Comparison of ENCODE assay signal across 1 cellular context in the genomic region with DNA sequence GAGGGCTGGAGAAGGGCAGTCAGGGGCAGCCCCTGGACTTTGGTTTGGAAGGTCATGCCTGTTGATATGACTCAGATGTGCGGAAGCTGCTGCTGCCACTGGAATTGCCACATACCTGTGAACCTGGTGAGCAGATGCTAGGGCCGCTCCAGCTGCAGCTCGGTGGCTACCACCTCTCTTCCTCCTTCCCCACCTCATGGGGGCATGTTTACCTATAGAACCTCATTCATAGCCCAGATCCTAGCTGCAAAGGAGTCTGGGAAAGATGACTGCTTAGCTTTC.
TF ChIP-seq lines count a peak whose summit lies in the region.

No MANE protein-coding gene starts in this region.

TF ChIP-seq in HepG2, 621 proteins besides CTCF, POLR2A, EP300 and RAD21 (continued from another document and continues in another):
- TF ChIP-seq, protein P1, sequence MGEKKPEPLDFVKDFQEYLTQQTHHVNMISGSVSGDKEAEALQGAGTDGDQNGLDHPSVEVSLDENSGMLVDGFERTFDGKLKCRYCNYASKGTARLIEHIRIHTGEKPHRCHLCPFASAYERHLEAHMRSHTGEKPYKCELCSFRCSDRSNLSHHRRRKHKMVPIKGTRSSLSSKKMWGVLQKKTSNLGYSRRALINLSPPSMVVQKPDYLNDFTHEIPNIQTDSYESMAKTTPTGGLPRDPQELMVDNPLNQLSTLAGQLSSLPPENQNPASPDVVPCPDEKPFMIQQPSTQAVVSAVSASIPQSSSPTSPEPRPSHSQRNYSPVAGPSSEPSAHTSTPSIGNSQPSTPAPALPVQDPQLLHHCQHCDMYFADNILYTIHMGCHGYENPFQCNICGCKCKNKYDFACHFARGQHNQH (CRISPR knock-in tag; IDR thresholded peaks at IDR 0.05): no peak
- TF ChIP-seq KMT2B (CRISPR knock-in tag; IDR thresholded peaks at IDR 0.05): no peak
- no peak for TF ChIP-seq ZNF615 (CRISPR knock-in tag; IDR thresholded peaks at IDR 0.05; ENCODE audit: borderline replicate concordance)
- no peak for TF ChIP-seq ATF7 (IDR thresholded peaks at IDR 0.05)
- no peak for TF ChIP-seq ATF7 (CRISPR knock-in tag; IDR thresholded peaks at IDR 0.05)
- TF ChIP-seq, protein P2, sequence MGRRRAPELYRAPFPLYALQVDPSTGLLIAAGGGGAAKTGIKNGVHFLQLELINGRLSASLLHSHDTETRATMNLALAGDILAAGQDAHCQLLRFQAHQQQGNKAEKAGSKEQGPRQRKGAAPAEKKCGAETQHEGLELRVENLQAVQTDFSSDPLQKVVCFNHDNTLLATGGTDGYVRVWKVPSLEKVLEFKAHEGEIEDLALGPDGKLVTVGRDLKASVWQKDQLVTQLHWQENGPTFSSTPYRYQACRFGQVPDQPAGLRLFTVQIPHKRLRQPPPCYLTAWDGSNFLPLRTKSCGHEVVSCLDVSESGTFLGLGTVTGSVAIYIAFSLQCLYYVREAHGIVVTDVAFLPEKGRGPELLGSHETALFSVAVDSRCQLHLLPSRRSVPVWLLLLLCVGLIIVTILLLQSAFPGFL (CRISPR knock-in tag; IDR thresholded peaks at IDR 0.05): no peak
- TF ChIP-seq SMARCE1 (IDR thresholded peaks at IDR 0.05; ENCODE audit: borderline replicate concordance): no peak
- TF ChIP-seq ZNF781 (CRISPR knock-in tag; IDR thresholded peaks at IDR 0.05; ENCODE audit: borderline replicate concordance, not compliant biosample characterization): no peak
- no peak for TF ChIP-seq TBX3 (IDR thresholded peaks at IDR 0.05; ENCODE audit: borderline replicate concordance)
- no peak for TF ChIP-seq CHD4 (IDR thresholded peaks at IDR 0.05; ENCODE audit: borderline replicate concordance, low read length)
- TF ChIP-seq TARDBP (CRISPR knock-in tag; IDR thresholded peaks at IDR 0.05): no peak
- no peak for TF ChIP-seq ATM (IDR thresholded peaks at IDR 0.05; ENCODE audit: borderline replicate concordance)
- no peak for TF ChIP-seq SRF (IDR thresholded peaks at IDR 0.05; ENCODE audit: low read depth, low read length)
- no peak for TF ChIP-seq HDAC6 (IDR thresholded peaks at IDR 0.05; ENCODE audit: low read depth, low read length)
- peak; percentile 73 for TF ChIP-seq RARA (CRISPR knock-in tag; IDR thresholded peaks at IDR 0.05)
- TF ChIP-seq ZSCAN22 (CRISPR knock-in tag; IDR thresholded peaks at IDR 0.05): no peak
- no peak for TF ChIP-seq ARNT2 (CRISPR knock-in tag; IDR thresholded peaks at IDR 0.05; ENCODE audit: low read depth)
- TF ChIP-seq SIN3B (IDR thresholded peaks at IDR 0.05; ENCODE audit: low read length): no peak
- no peak for TF ChIP-seq YEATS4 (CRISPR knock-in tag; IDR thresholded peaks at IDR 0.05; ENCODE audit: borderline replicate concordance)
- no peak for TF ChIP-seq SATB2 (CRISPR knock-in tag; IDR thresholded peaks at IDR 0.05)
- TF ChIP-seq, protein P3, sequence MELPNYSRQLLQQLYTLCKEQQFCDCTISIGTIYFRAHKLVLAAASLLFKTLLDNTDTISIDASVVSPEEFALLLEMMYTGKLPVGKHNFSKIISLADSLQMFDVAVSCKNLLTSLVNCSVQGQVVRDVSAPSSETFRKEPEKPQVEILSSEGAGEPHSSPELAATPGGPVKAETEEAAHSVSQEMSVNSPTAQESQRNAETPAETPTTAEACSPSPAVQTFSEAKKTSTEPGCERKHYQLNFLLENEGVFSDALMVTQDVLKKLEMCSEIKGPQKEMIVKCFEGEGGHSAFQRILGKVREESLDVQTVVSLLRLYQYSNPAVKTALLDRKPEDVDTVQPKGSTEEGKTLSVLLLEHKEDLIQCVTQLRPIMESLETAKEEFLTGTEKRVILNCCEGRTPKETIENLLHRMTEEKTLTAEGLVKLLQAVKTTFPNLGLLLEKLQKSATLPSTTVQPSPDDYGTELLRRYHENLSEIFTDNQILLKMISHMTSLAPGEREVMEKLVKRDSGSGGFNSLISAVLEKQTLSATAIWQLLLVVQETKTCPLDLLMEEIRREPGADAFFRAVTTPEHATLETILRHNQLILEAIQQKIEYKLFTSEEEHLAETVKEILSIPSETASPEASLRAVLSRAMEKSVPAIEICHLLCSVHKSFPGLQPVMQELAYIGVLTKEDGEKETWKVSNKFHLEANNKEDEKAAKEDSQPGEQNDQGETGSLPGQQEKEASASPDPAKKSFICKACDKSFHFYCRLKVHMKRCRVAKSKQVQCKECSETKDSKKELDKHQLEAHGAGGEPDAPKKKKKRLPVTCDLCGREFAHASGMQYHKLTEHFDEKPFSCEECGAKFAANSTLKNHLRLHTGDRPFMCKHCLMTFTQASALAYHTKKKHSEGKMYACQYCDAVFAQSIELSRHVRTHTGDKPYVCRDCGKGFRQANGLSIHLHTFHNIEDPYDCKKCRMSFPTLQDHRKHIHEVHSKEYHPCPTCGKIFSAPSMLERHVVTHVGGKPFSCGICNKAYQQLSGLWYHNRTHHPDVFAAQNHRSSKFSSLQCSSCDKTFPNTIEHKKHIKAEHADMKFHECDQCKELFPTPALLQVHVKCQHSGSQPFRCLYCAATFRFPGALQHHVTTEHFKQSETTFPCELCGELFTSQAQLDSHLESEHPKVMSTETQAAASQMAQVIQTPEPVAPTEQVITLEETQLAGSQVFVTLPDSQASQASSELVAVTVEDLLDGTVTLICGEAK (IDR thresholded peaks at IDR 0.05): no peak
- TF ChIP-seq, protein P3 (CRISPR knock-in tag; IDR thresholded peaks at IDR 0.05): no peak
- TF ChIP-seq HDAC1 (CRISPR knock-in tag; IDR thresholded peaks at IDR 0.05): peak; percentile 36; the same call in 1 of the 2 replicates
- no peak for TF ChIP-seq ZNF205 (CRISPR knock-in tag; IDR thresholded peaks at IDR 0.05)
- TF ChIP-seq, protein P4, sequence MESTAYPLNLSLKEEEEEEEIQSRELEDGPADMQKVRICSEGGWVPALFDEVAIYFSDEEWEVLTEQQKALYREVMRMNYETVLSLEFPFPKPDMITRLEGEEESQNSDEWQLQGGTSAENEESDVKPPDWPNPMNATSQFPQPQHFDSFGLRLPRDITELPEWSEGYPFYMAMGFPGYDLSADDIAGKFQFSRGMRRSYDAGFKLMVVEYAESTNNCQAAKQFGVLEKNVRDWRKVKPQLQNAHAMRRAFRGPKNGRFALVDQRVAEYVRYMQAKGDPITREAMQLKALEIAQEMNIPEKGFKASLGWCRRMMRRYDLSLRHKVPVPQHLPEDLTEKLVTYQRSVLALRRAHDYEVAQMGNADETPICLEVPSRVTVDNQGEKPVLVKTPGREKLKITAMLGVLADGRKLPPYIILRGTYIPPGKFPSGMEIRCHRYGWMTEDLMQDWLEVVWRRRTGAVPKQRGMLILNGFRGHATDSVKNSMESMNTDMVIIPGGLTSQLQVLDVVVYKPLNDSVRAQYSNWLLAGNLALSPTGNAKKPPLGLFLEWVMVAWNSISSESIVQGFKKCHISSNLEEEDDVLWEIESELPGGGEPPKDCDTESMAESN (CRISPR knock-in tag; conservative IDR thresholded peaks at IDR 0.05): no peak
- TF ChIP-seq, protein P5, sequence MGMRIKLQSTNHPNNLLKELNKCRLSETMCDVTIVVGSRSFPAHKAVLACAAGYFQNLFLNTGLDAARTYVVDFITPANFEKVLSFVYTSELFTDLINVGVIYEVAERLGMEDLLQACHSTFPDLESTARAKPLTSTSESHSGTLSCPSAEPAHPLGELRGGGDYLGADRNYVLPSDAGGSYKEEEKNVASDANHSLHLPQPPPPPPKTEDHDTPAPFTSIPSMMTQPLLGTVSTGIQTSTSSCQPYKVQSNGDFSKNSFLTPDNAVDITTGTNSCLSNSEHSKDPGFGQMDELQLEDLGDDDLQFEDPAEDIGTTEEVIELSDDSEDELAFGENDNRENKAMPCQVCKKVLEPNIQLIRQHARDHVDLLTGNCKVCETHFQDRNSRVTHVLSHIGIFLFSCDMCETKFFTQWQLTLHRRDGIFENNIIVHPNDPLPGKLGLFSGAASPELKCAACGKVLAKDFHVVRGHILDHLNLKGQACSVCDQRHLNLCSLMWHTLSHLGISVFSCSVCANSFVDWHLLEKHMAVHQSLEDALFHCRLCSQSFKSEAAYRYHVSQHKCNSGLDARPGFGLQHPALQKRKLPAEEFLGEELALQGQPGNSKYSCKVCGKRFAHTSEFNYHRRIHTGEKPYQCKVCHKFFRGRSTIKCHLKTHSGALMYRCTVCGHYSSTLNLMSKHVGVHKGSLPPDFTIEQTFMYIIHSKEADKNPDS (CRISPR knock-in tag; IDR thresholded peaks at IDR 0.05): no peak
- TF ChIP-seq, protein P6, sequence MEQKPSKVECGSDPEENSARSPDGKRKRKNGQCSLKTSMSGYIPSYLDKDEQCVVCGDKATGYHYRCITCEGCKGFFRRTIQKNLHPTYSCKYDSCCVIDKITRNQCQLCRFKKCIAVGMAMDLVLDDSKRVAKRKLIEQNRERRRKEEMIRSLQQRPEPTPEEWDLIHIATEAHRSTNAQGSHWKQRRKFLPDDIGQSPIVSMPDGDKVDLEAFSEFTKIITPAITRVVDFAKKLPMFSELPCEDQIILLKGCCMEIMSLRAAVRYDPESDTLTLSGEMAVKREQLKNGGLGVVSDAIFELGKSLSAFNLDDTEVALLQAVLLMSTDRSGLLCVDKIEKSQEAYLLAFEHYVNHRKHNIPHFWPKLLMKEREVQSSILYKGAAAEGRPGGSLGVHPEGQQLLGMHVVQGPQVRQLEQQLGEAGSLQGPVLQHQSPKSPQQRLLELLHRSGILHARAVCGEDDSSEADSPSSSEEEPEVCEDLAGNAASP (CRISPR knock-in tag; IDR thresholded peaks at IDR 0.05; ENCODE audit: borderline replicate concordance): peak; percentile 94
- no peak for TF ChIP-seq ATRX (CRISPR knock-in tag; IDR thresholded peaks at IDR 0.05; ENCODE audit: borderline replicate concordance)
- TF ChIP-seq, protein P7, sequence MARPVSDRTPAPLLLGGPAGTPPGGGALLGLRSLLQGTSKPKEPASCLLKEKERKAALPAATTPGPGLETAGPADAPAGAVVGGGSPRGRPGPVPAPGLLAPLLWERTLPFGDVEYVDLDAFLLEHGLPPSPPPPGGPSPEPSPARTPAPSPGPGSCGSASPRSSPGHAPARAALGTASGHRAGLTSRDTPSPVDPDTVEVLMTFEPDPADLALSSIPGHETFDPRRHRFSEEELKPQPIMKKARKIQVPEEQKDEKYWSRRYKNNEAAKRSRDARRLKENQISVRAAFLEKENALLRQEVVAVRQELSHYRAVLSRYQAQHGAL (CRISPR knock-in tag; IDR thresholded peaks at IDR 0.05; ENCODE audit: not compliant biosample characterization): no peak
- no peak for TF ChIP-seq CREM (IDR thresholded peaks at IDR 0.05)
- no peak for TF ChIP-seq CREM (CRISPR knock-in tag; IDR thresholded peaks at IDR 0.05)
- no peak for TF ChIP-seq CAMTA2 (CRISPR knock-in tag; IDR thresholded peaks at IDR 0.05; ENCODE audit: borderline replicate concordance)
- TF ChIP-seq ZEB1 (IDR thresholded peaks at IDR 0.05; ENCODE audit: insufficient replicate concordance, low read depth): peak; percentile 66
- peak; percentile 70 for TF ChIP-seq ELF3 (CRISPR knock-in tag; IDR thresholded peaks at IDR 0.05)
- TF ChIP-seq ZNF253 (CRISPR knock-in tag; IDR thresholded peaks at IDR 0.05; ENCODE audit: borderline replicate concordance): no peak
- TF ChIP-seq MATR3 (CRISPR knock-in tag; IDR thresholded peaks at IDR 0.05): no peak
- TF ChIP-seq TEAD3 (CRISPR knock-in tag; optimal IDR thresholded peaks at IDR 0.05; ENCODE audit: borderline replicate concordance): peak; percentile 86
- TF ChIP-seq NPAS2 (CRISPR knock-in tag; IDR thresholded peaks at IDR 0.05; ENCODE audit: borderline replicate concordance): no peak
- TF ChIP-seq SETDB1 (CRISPR knock-in tag; IDR thresholded peaks at IDR 0.05; ENCODE audit: borderline replicate concordance): no peak
- no peak for TF ChIP-seq MBNL3 (CRISPR knock-in tag; conservative IDR thresholded peaks at IDR 0.05)
- TF ChIP-seq ZNF619 (CRISPR knock-in tag; IDR thresholded peaks at IDR 0.05): no peak
- no peak for TF ChIP-seq SMAD9 (CRISPR knock-in tag; IDR thresholded peaks at IDR 0.05)
- TF ChIP-seq NRL (CRISPR knock-in tag; IDR thresholded peaks at IDR 0.05; ENCODE audit: borderline replicate concordance): no peak
- TF ChIP-seq MZF1 (CRISPR knock-in tag; IDR thresholded peaks at IDR 0.05; ENCODE audit: borderline replicate concordance): no peak
- TF ChIP-seq, protein P8, sequence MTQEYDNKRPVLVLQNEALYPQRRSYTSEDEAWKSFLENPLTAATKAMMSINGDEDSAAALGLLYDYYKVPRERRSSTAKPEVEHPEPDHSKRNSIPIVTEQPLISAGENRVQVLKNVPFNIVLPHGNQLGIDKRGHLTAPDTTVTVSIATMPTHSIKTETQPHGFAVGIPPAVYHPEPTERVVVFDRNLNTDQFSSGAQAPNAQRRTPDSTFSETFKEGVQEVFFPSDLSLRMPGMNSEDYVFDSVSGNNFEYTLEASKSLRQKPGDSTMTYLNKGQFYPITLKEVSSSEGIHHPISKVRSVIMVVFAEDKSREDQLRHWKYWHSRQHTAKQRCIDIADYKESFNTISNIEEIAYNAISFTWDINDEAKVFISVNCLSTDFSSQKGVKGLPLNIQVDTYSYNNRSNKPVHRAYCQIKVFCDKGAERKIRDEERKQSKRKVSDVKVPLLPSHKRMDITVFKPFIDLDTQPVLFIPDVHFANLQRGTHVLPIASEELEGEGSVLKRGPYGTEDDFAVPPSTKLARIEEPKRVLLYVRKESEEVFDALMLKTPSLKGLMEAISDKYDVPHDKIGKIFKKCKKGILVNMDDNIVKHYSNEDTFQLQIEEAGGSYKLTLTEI (CRISPR knock-in tag; conservative IDR thresholded peaks at IDR 0.05): no peak
